ENCODE assay signal across 2 cellular contexts in the genomic region with DNA sequence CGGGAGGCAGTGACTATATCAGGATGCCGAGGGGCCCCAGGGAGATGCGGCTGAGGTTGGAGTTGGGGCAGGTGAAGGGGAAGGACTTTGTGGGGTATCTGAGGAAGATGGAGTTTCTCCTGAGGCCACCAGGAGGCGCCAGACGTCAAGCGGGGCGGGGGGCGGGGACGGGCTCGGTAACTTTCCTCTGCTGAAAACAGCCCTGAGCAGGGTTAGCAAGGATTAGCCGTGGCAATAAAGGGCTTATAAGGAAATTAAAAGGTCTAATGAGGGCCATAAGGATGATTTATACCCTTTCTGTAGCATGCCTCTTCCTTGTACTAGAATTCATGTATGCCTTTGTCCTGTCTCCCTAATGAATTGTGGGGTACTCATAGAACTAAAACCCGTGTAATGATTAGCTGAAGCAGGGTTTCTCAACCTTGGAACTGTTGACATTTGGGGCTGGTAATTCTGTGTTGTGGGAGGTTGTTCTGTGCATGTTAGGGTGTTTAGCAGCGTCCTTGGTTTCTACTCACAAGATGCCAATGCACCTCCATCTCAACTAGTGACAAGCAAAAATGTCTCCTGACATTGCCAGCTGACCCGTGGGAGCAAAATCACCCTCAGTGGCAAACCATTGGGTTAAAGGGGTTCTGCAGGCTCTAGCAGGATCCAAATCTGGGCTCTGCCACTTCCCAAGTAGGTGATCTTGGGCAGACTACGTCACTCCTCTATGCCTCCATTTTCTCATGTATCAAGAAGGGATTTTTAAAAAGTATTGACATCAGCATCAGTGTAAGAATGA.
TF ChIP-seq lines count a peak whose summit lies in the region.

No MANE protein-coding gene starts in this region.

TF ChIP-seq in IMR-90, 13 proteins besides CTCF, POLR2A, EP300 and RAD21 (continued from another document):
- TF ChIP-seq MAZ (IDR thresholded peaks at IDR 0.05; ENCODE audit: borderline replicate concordance, low read depth, low read length): peak; percentile 76; the same call in 1 of the 2 replicates
- TF ChIP-seq, protein P1, sequence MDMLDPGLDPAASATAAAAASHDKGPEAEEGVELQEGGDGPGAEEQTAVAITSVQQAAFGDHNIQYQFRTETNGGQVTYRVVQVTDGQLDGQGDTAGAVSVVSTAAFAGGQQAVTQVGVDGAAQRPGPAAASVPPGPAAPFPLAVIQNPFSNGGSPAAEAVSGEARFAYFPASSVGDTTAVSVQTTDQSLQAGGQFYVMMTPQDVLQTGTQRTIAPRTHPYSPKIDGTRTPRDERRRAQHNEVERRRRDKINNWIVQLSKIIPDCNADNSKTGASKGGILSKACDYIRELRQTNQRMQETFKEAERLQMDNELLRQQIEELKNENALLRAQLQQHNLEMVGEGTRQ (IDR thresholded peaks at IDR 0.05; ENCODE audit: low read depth, low read length): no peak
- TF ChIP-seq SMC3 (IDR thresholded peaks at IDR 0.05; ENCODE audit: low read depth, low read length): peak; percentile 72

TF ChIP-seq in HepG2, 621 proteins besides CTCF, POLR2A, EP300 and RAD21 (continued from another document and continues in another):
- no peak for TF ChIP-seq ZBTB42 (CRISPR knock-in tag; IDR thresholded peaks at IDR 0.05)
- no peak for TF ChIP-seq ELF4 (CRISPR knock-in tag; IDR thresholded peaks at IDR 0.05; ENCODE audit: borderline replicate concordance)
- TF ChIP-seq, protein P2, sequence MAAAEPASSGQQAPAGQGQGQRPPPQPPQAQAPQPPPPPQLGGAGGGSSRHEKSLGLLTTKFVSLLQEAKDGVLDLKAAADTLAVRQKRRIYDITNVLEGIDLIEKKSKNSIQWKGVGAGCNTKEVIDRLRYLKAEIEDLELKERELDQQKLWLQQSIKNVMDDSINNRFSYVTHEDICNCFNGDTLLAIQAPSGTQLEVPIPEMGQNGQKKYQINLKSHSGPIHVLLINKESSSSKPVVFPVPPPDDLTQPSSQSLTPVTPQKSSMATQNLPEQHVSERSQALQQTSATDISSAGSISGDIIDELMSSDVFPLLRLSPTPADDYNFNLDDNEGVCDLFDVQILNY (CRISPR knock-in tag; conservative IDR thresholded peaks at IDR 0.05): no peak
- TF ChIP-seq, protein P3, sequence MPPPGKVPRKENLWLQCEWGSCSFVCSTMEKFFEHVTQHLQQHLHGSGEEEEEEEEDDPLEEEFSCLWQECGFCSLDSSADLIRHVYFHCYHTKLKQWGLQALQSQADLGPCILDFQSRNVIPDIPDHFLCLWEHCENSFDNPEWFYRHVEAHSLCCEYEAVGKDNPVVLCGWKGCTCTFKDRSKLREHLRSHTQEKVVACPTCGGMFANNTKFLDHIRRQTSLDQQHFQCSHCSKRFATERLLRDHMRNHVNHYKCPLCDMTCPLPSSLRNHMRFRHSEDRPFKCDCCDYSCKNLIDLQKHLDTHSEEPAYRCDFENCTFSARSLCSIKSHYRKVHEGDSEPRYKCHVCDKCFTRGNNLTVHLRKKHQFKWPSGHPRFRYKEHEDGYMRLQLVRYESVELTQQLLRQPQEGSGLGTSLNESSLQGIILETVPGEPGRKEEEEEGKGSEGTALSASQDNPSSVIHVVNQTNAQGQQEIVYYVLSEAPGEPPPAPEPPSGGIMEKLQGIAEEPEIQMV (CRISPR knock-in tag; IDR thresholded peaks at IDR 0.05; ENCODE audit: low read depth): no peak
- TF ChIP-seq SRF (IDR thresholded peaks at IDR 0.05; ENCODE audit: low read depth, low read length): peak; percentile 14; the same call in 1 of the 2 replicates
- 0 out of 2 replicates have a peak, but pooled peaks have one; percentile 10 for TF ChIP-seq ZNF564 (CRISPR knock-in tag; IDR thresholded peaks at IDR 0.05)
- no peak for TF ChIP-seq ZNF749 (CRISPR knock-in tag; IDR thresholded peaks at IDR 0.05; ENCODE audit: borderline replicate concordance)
- peak; percentile 88 for TF ChIP-seq RXRB (CRISPR knock-in tag; IDR thresholded peaks at IDR 0.05; ENCODE audit: borderline replicate concordance)
- no peak; the same call in 1 of the 2 replicates for TF ChIP-seq KMT2A (CRISPR knock-in tag; IDR thresholded peaks at IDR 0.05)
- TF ChIP-seq ZSCAN20 (CRISPR knock-in tag; IDR thresholded peaks at IDR 0.05; ENCODE audit: borderline replicate concordance): 0 out of 2 replicates have a peak, but pooled peaks have one; percentile 57
- no peak for TF ChIP-seq GLI4 (CRISPR knock-in tag; IDR thresholded peaks at IDR 0.05; ENCODE audit: borderline replicate concordance)
- TF ChIP-seq, protein P4, sequence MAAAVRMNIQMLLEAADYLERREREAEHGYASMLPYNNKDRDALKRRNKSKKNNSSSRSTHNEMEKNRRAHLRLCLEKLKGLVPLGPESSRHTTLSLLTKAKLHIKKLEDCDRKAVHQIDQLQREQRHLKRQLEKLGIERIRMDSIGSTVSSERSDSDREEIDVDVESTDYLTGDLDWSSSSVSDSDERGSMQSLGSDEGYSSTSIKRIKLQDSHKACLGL (CRISPR knock-in tag; IDR thresholded peaks at IDR 0.05): no peak
- TF ChIP-seq SP4 (CRISPR knock-in tag; IDR thresholded peaks at IDR 0.05): peak; percentile 67
- TF ChIP-seq ZBTB21 (CRISPR knock-in tag; IDR thresholded peaks at IDR 0.05): 0 out of 2 replicates have a peak, but pooled peaks have one; percentile 25
- TF ChIP-seq, protein P5, sequence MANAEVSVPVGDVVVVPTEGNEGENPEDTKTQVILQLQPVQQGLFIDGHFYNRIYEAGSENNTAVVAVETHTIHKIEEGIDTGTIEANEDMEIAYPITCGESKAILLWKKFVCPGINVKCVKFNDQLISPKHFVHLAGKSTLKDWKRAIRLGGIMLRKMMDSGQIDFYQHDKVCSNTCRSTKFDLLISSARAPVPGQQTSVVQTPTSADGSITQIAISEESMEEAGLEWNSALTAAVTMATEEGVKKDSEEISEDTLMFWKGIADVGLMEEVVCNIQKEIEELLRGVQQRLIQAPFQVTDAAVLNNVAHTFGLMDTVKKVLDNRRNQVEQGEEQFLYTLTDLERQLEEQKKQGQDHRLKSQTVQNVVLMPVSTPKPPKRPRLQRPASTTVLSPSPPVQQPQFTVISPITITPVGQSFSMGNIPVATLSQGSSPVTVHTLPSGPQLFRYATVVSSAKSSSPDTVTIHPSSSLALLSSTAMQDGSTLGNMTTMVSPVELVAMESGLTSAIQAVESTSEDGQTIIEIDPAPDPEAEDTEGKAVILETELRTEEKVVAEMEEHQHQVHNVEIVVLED (CRISPR knock-in tag; IDR thresholded peaks at IDR 0.05; ENCODE audit: borderline replicate concordance): peak; percentile 35; the same call in 1 of the 2 replicates
- no peak; the same call in none of the 2 replicates for TF ChIP-seq ZNF792 (CRISPR knock-in tag; IDR thresholded peaks at IDR 0.05)
- TF ChIP-seq, protein P6, sequence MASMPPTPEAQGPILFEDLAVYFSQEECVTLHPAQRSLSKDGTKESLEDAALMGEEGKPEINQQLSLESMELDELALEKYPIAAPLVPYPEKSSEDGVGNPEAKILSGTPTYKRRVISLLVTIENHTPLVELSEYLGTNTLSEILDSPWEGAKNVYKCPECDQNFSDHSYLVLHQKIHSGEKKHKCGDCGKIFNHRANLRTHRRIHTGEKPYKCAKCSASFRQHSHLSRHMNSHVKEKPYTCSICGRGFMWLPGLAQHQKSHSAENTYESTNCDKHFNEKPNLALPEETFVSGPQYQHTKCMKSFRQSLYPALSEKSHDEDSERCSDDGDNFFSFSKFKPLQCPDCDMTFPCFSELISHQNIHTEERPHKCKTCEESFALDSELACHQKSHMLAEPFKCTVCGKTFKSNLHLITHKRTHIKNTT (CRISPR knock-in tag; IDR thresholded peaks at IDR 0.05): no peak
- peak; percentile 2; the same call in 1 of the 2 replicates for TF ChIP-seq ATF7 (IDR thresholded peaks at IDR 0.05)
- no peak for TF ChIP-seq ATF7 (CRISPR knock-in tag; IDR thresholded peaks at IDR 0.05)
- no peak for TF ChIP-seq RNF2 (conservative IDR thresholded peaks at IDR 0.05; ENCODE audit: low read depth)
- TF ChIP-seq, protein P7, sequence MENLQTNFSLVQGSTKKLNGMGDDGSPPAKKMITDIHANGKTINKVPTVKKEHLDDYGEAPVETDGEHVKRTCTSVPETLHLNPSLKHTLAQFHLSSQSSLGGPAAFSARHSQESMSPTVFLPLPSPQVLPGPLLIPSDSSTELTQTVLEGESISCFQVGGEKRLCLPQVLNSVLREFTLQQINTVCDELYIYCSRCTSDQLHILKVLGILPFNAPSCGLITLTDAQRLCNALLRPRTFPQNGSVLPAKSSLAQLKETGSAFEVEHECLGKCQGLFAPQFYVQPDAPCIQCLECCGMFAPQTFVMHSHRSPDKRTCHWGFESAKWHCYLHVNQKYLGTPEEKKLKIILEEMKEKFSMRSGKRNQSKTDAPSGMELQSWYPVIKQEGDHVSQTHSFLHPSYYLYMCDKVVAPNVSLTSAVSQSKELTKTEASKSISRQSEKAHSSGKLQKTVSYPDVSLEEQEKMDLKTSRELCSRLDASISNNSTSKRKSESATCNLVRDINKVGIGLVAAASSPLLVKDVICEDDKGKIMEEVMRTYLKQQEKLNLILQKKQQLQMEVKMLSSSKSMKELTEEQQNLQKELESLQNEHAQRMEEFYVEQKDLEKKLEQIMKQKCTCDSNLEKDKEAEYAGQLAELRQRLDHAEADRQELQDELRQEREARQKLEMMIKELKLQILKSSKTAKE (CRISPR knock-in tag; IDR thresholded peaks at IDR 0.05; ENCODE audit: borderline replicate concordance): no peak
- no peak for TF ChIP-seq FOXM1 (CRISPR knock-in tag; IDR thresholded peaks at IDR 0.05)
- no peak for TF ChIP-seq ZNF549 (CRISPR knock-in tag; IDR thresholded peaks at IDR 0.05)
- TF ChIP-seq NAIF1 (CRISPR knock-in tag; IDR thresholded peaks at IDR 0.05; ENCODE audit: borderline replicate concordance): 0 out of 2 replicates have a peak, but pooled peaks have one; percentile 44
- TF ChIP-seq, protein P8, sequence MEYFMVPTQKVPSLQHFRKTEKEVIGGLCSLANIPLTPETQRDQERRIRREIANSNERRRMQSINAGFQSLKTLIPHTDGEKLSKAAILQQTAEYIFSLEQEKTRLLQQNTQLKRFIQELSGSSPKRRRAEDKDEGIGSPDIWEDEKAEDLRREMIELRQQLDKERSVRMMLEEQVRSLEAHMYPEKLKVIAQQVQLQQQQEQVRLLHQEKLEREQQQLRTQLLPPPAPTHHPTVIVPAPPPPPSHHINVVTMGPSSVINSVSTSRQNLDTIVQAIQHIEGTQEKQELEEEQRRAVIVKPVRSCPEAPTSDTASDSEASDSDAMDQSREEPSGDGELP (IDR thresholded peaks at IDR 0.05; ENCODE audit: borderline replicate concordance, low read depth): peak; percentile 52; the same call in 1 of the 2 replicates
- no peak for TF ChIP-seq DNMT3B (CRISPR knock-in tag; conservative IDR thresholded peaks at IDR 0.05)
- TF ChIP-seq, protein P9, sequence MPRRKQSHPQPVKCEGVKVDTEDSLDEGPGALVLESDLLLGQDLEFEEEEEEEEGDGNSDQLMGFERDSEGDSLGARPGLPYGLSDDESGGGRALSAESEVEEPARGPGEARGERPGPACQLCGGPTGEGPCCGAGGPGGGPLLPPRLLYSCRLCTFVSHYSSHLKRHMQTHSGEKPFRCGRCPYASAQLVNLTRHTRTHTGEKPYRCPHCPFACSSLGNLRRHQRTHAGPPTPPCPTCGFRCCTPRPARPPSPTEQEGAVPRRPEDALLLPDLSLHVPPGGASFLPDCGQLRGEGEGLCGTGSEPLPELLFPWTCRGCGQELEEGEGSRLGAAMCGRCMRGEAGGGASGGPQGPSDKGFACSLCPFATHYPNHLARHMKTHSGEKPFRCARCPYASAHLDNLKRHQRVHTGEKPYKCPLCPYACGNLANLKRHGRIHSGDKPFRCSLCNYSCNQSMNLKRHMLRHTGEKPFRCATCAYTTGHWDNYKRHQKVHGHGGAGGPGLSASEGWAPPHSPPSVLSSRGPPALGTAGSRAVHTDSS (CRISPR knock-in tag; conservative IDR thresholded peaks at IDR 0.05): no peak
- TF ChIP-seq TBX2 (CRISPR knock-in tag; IDR thresholded peaks at IDR 0.05; ENCODE audit: borderline replicate concordance): peak; percentile 94
- no peak for TF ChIP-seq FIP1L1 (IDR thresholded peaks at IDR 0.05; ENCODE audit: borderline replicate concordance, insufficient read depth, low read depth, low read length)
- TF ChIP-seq, protein P10, sequence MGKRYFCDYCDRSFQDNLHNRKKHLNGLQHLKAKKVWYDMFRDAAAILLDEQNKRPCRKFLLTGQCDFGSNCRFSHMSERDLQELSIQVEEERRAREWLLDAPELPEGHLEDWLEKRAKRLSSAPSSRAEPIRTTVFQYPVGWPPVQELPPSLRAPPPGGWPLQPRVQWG (CRISPR knock-in tag; IDR thresholded peaks at IDR 0.05; ENCODE audit: borderline replicate concordance, low read depth): no peak
- TF ChIP-seq AGO2 (optimal IDR thresholded peaks at IDR 0.05; ENCODE audit: low read depth, low read length): no peak
- TF ChIP-seq ZNF713 (CRISPR knock-in tag; IDR thresholded peaks at IDR 0.05): no peak
- no peak for TF ChIP-seq ZNF780A (CRISPR knock-in tag; IDR thresholded peaks at IDR 0.05)
- TF ChIP-seq, protein P11, sequence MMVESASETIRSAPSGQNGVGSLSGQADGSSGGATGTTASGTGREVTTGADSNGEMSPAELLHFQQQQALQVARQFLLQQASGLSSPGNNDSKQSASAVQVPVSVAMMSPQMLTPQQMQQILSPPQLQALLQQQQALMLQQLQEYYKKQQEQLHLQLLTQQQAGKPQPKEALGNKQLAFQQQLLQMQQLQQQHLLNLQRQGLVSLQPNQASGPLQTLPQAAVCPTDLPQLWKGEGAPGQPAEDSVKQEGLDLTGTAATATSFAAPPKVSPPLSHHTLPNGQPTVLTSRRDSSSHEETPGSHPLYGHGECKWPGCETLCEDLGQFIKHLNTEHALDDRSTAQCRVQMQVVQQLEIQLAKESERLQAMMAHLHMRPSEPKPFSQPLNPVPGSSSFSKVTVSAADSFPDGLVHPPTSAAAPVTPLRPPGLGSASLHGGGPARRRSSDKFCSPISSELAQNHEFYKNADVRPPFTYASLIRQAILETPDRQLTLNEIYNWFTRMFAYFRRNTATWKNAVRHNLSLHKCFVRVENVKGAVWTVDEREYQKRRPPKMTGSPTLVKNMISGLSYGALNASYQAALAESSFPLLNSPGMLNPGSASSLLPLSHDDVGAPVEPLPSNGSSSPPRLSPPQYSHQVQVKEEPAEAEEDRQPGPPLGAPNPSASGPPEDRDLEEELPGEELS (CRISPR knock-in tag; IDR thresholded peaks at IDR 0.05): peak; percentile 95
- TF ChIP-seq NR2C2 (CRISPR knock-in tag; IDR thresholded peaks at IDR 0.05; ENCODE audit: borderline replicate concordance): peak; percentile 69
- TF ChIP-seq GATAD2A (CRISPR knock-in tag; IDR thresholded peaks at IDR 0.05): peak; percentile 93
- TF ChIP-seq KLF12 (CRISPR knock-in tag; IDR thresholded peaks at IDR 0.05; ENCODE audit: borderline replicate concordance): peak; percentile 80; the same call in 1 of the 2 replicates
- peak; percentile 20 for TF ChIP-seq YY1 (IDR thresholded peaks at IDR 0.05; ENCODE audit: insufficient read depth, insufficient replicate concordance, low read depth, low read length)
- peak; percentile 59 for TF ChIP-seq ELF3 (CRISPR knock-in tag; IDR thresholded peaks at IDR 0.05)
- TF ChIP-seq AGO1 (IDR thresholded peaks at IDR 0.05; ENCODE audit: low read depth, low read length, poor library complexity, severe bottlenecking): no peak
- no peak for TF ChIP-seq ZNF674 (CRISPR knock-in tag; IDR thresholded peaks at IDR 0.05; ENCODE audit: low read depth)
- TF ChIP-seq MED8 (CRISPR knock-in tag; IDR thresholded peaks at IDR 0.05; ENCODE audit: insufficient replicate concordance): peak; percentile 18
